2 cellular contexts compared by ENCODE assay signal in the genomic region with DNA sequence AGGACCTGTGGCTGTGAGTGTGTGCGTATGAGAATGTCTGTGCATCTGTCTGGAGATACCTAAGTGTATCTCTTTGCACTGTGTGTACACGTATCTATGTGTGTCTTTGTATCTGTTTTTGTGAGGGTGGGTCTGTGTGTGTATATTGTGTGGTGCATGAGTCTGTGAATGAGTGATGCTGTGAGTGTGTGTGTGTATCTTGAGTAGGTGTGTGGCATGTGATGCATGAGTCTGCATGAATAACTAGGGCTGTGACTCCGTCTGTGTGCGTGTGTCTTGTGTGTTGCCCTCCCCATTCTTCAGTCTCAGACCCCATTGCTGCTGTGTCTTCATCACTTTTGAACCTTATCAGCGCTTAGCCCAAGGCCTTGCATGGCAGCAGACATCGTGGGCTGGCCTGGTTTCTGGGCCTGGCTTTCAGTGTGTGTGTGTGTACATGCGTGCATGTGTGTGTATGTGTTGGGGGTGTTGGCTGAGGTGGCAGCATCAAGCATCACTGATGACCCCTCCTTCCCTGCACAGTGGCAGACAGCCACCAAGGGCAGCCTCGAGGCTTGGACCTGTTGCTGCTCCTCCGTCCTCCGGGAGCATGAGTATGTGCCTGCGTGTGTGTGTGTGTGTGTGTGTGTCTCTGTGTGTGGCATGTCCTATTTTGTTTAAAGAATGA.
TF ChIP-seq lines count a peak whose summit lies in the region.

No MANE protein-coding gene starts in this region.

TF ChIP-seq in SK-N-SH, 30 proteins besides CTCF, POLR2A, EP300 and RAD21 (continued from another document):
- TF ChIP-seq USF1 (IDR thresholded peaks at IDR 0.05; ENCODE audit: borderline replicate concordance, low read depth): no peak
- TF ChIP-seq JUND (IDR thresholded peaks at IDR 0.05): no peak
- no peak for TF ChIP-seq RXRA (IDR thresholded peaks at IDR 0.05; ENCODE audit: borderline replicate concordance, low read depth)
- no peak for TF ChIP-seq SIN3A (IDR thresholded peaks at IDR 0.05; ENCODE audit: borderline replicate concordance, low read depth, low read length)
- no peak for TF ChIP-seq TCF12 (IDR thresholded peaks at IDR 0.05)
- TF ChIP-seq SMC3 (IDR thresholded peaks at IDR 0.05; ENCODE audit: low read depth, low read length): no peak
- TF ChIP-seq RCOR1 (IDR thresholded peaks at IDR 0.05; ENCODE audit: low read length): peak; percentile 70; the same call in 1 of the 2 replicates
- TF ChIP-seq, protein P1, sequence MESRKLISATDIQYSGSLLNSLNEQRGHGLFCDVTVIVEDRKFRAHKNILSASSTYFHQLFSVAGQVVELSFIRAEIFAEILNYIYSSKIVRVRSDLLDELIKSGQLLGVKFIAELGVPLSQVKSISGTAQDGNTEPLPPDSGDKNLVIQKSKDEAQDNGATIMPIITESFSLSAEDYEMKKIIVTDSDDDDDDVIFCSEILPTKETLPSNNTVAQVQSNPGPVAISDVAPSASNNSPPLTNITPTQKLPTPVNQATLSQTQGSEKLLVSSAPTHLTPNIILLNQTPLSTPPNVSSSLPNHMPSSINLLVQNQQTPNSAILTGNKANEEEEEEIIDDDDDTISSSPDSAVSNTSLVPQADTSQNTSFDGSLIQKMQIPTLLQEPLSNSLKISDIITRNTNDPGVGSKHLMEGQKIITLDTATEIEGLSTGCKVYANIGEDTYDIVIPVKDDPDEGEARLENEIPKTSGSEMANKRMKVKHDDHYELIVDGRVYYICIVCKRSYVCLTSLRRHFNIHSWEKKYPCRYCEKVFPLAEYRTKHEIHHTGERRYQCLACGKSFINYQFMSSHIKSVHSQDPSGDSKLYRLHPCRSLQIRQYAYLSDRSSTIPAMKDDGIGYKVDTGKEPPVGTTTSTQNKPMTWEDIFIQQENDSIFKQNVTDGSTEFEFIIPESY (IDR thresholded peaks at IDR 0.05; ENCODE audit: borderline replicate concordance, low read depth): no peak
- peak; percentile 73 for TF ChIP-seq FOXJ3 (CRISPR knock-in tag; IDR thresholded peaks at IDR 0.05)

TF ChIP-seq in SK-N-SH treated with all-trans-retinoic acid at 6 μM for 48 hours, 23 proteins besides CTCF, POLR2A, EP300 and RAD21:
- TF ChIP-seq PATZ1 (CRISPR knock-in tag; IDR thresholded peaks at IDR 0.05; ENCODE audit: borderline replicate concordance) (no peak), CSDC2 (CRISPR knock-in tag; IDR thresholded peaks at IDR 0.05) (no peak), ISL1 (CRISPR knock-in tag; IDR thresholded peaks at IDR 0.05) (no peak), TSHZ2 (CRISPR knock-in tag; IDR thresholded peaks at IDR 0.05) (no peak), ZFP3 (CRISPR knock-in tag; IDR thresholded peaks at IDR 0.05) (no peak), PPARA (CRISPR knock-in tag; IDR thresholded peaks at IDR 0.05; ENCODE audit: borderline replicate concordance) (no peak), ZNF70 (CRISPR knock-in tag; IDR thresholded peaks at IDR 0.05) (no peak), OSR1 (CRISPR knock-in tag; IDR thresholded peaks at IDR 0.05) (no peak), ZNF8 (CRISPR knock-in tag; IDR thresholded peaks at IDR 0.05) (no peak), POU6F1 (CRISPR knock-in tag; IDR thresholded peaks at IDR 0.05; ENCODE audit: borderline replicate concordance, low read depth) (no peak), GLIS3 (CRISPR knock-in tag; IDR thresholded peaks at IDR 0.05) (no peak), SNAI2 (CRISPR knock-in tag; IDR thresholded peaks at IDR 0.05) (no peak), ESRRG (CRISPR knock-in tag; IDR thresholded peaks at IDR 0.05) (no peak)
